8 cellular contexts compared by ENCODE assay signal in the genomic region with DNA sequence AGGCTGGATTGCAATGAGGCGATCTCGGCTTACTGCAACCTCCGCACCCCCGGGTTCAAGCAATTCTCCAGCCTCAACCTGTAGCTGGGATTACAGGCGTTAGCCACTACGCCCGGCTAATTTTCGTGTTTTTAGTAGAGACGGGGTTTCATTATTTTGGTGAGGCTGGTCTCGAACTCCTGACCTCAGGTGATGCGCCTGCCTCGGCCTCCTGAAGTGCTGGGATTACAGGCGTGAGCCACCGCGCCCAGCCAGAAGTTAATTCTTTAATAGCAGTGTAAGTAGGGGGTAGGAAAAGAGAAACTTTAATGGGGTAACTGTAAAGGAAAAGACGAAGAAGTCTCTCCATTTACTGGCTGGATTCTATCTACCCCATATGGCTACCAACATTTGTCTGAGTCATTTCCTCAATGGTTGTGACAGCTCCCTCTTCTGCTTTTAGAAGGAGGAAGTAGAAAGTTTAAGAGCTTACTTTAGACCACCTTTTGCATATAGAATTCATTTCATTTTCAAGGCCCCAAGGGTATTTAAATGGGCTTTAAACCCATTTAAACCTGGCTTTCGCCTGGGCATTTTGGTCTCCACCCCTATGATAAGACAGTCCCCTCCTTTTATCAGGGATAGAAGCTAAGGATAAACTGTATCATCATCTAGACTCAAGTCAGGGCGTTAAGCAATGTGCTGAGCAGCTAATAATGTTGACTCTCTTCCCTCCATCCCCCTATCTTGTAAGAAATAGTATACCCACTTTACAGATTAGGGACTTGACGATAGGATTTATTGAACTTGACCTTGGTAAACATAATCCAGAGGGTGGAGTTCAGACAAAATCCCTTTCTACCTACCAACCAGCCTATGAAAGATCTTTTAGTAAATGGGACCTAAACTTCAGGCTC. TPM values are rescaled to one million over a fixed set of nuclear protein-coding genes. Genes with fewer than 3 reads are reported as not detected.
A peak's percentile ranks its signal among the peaks of the same experiment; 100 is the strongest.
DNase-seq lines count a peak whose midpoint lies in the region; ATAC-seq and TF ChIP-seq lines count a peak whose summit lies in the region.

No MANE protein-coding gene starts in this region.

- peak overlapping the region; percentile 89 to 94 for H3K27ac ChIP-seq in esophagus (ENCODE audit: low read depth in 2 of 2, low read length in 1 of 2)

- H3K4me3 ChIP-seq in BE2C (ENCODE audit: low read depth, low read length) (peak overlapping the region; percentile 15), esophagus (ENCODE audit: low read depth in 1 of 2, low read length in 2 of 2) (no peak overlapping the region)

- ATAC-seq in GM21619 (IDR thresholded peaks at IDR 0.05; ENCODE audit: unreplicated experiment): peak; percentile 24

- DNase-seq in BE2C: no peak
- peak; percentile 42 for DNase-seq in RKO (ENCODE audit: low spot score)
- peak; percentile 74 for DNase-seq in pons (ENCODE audit: low spot score)
- no peak for DNase-seq in mucosa of gallbladder (ENCODE audit: low spot score)
- no peak for DNase-seq in NCI-H1105 (lab: John Stamatoyannopoulos, UW)
- no peak for DNase-seq in HT-29 (ENCODE audit: low spot score)

- H3K9me3 ChIP-seq in BE2C (no peaks in the 10 kb centered on the region), esophagus (ENCODE audit: control insufficient read depth in 2 of 2, insufficient read depth in 1 of 2, low read depth in 1 of 2, low read length in 1 of 2) (no peaks in the 10 kb centered on the region)

- WGBS in esophagus, 2 donors: 79 to 81% methylated on average over 19 of the region's 19 CpGs

- H3K36me3 ChIP-seq in BE2C (peaks cover 17% of the 10 kb centered on the region), esophagus (ENCODE audit: control insufficient read depth in 2 of 2, insufficient read depth in 2 of 2, low read length in 1 of 2) (no peaks in the 10 kb centered on the region)

- H3K4me1 ChIP-seq in BE2C (peaks cover 11% of the 10 kb centered on the region), esophagus (ENCODE audit: control insufficient read depth in 2 of 2, insufficient read depth in 2 of 2, low read length in 1 of 2) (no peaks in the 10 kb centered on the region)

- no peak for TF ChIP-seq CTCF in BE2C (IDR thresholded peaks at IDR 0.05; ENCODE audit: low read depth, low read length)

- no peaks in the 10 kb centered on the region for H3K27me3 ChIP-seq in BE2C
- H3K27me3 ChIP-seq in esophagus (ENCODE audit: control insufficient read depth in 1 of 2, insufficient read depth in 2 of 2, low read length in 2 of 2): no peaks in the 10 kb centered on the region

RNA-seq across cellular contexts. Expression of gene CDV3, which starts 1.1 kb away (rescaled TPM):
- polyA plus RNA-seq in BE2C (2012; ENCODE audit: insufficient read depth, insufficient read length, low read depth): 77.3 TPM
- polyA plus RNA-seq in esophagus: 10 to 100 TPM; 39.7 to 63.3 TPM
- total RNA-seq in mucosa of gallbladder: 108 TPM
- 73.9 and 79.6 TPM in 2 replicates for total RNA-seq in HT-29 (2014; rRNA removed; shearing (Covaris generic))

Comparison
In these comparisons a context has a peak if more than half of its experiments do, and no peak if none do; other contexts are left out.
1. DNase-seq: peak in RKO (single experiment) and pons (single experiment); none in BE2C (single experiment), mucosa of gallbladder (single experiment), NCI-H1105 (single experiment) and HT-29 (single experiment).